In genomic region chr16:79628501-79628975, GRCh38 we compare ENCODE assay signal across 10 cellular contexts. TPM values are rescaled to one million over a fixed set of nuclear protein-coding genes. Genes with fewer than 3 reads are reported as not detected.
DNase-seq lines count a peak whose midpoint lies in the region; ATAC-seq, FAIRE-seq and TF ChIP-seq lines count a peak whose summit lies in the region.
"Had no signal": no experiment of that assay in that cellular context is flagged by ENCODE, and none has a peak within 500 bp of the region (broad histone marks: within the 10 kb centered on the region; RNA-seq: fewer than 3 reads in every experiment).

No MANE protein-coding gene starts in this region.

- H3K4me1 Mint-ChIP-seq in activated T-cell treated with anti-CD3 and anti-CD28 coated beads, Interleukin-2, amount 50 U/mL, for 4 hours (ENCODE audit: low read depth): peaks cover 16% of the 10 kb centered on the region

- H3K4me3 ChIP-seq in kidney (ENCODE audit: low read length in 2 of 2): no peak overlapping the region
- H3K4me3 ChIP-seq: SJCRH30 had no signal

- no peaks in the 10 kb centered on the region for H3K36me3 ChIP-seq in kidney (ENCODE audit: control insufficient read depth in 1 of 2, insufficient read depth in 2 of 2, low read length in 2 of 2)
- H3K36me3 ChIP-seq: SJCRH30 had no signal

- peaks cover 4% of the 10 kb centered on the region for H3K27me3 Mint-ChIP-seq in activated T-cell treated with anti-CD3 and anti-CD28 coated beads, Interleukin-2, amount 50 U/mL, for 4 hours (ENCODE audit: low read depth)

- H3K36me3 Mint-ChIP-seq in activated T-cell treated with anti-CD3 and anti-CD28 coated beads, Interleukin-2, amount 50 U/mL, for 4 hours (ENCODE audit: insufficient read depth): no peaks in the 10 kb centered on the region

- no peak overlapping the region for H3K27ac ChIP-seq in kidney (ENCODE audit: low read depth in 2 of 2, low read length in 2 of 2)
- H3K27ac ChIP-seq: 22Rv1, SJCRH30 had no signal

- peak; percentile 19 for DNase-seq in DMS53 (lab: John Stamatoyannopoulos, UW)
- DNase-seq in DMS53 treated with DMSO at 0.1 percent for 48 hours (lab: John Stamatoyannopoulos, UW; ENCODE audit: unreplicated experiment): no peak
- peak; percentile 40 for DNase-seq in activated T-cell treated with anti-CD3 and anti-CD28 coated beads, Interleukin-2, amount 50 U/mL, for 4 hours
- DNase-seq in stimulated activated CD4-positive, alpha-beta T cell treated with anti-CD3 and anti-CD28 coated beads, Interleukin-15, amount 100 ng/mL, for 48 hours (ENCODE audit: low read depth in 2 of 2): peak; percentile 66 to 73
- DNase-seq in kidney: no peak
- DNase-seq in Right ventricle myocardium inferior (ENCODE audit: missing footprints): no peak
- no peak for DNase-seq in frontal cortex (ENCODE audit: low spot score in 2 of 2)

- H3K9ac ChIP-seq in kidney (ENCODE audit: low read length in 2 of 2): no peak overlapping the region

- ATAC-seq in HG03520 (IDR thresholded peaks at IDR 0.05; ENCODE audit: unreplicated experiment) (peak; percentile 85), Right ventricle myocardium inferior (no peak)
- ATAC-seq in activated T-cell treated with anti-CD3 and anti-CD28 coated beads, Interleukin-2, amount 50 U/mL, for 4 hours: peak; percentile 96 to 98

- no peak for TF ChIP-seq CTCF in kidney (IDR thresholded peaks at IDR 0.05; ENCODE audit: borderline replicate concordance, extremely low read depth, insufficient read depth)

- no peaks in the 10 kb centered on the region for H3K9me3 Mint-ChIP-seq in activated T-cell treated with anti-CD3 and anti-CD28 coated beads, Interleukin-2, amount 50 U/mL, for 4 hours

- H3K4me1 ChIP-seq in kidney (ENCODE audit: control insufficient read depth in 1 of 2, insufficient read depth in 1 of 2, low read depth in 1 of 2, low read length in 2 of 2): no peaks in the 10 kb centered on the region

- intact Hi-C loops in kidney (cut with DNase I): no loop called here
- intact Hi-C loops in Right ventricle myocardium inferior (cut with DNase I): no loop called here

- peak overlapping the region; percentile 13 for H3K4me3 Mint-ChIP-seq in activated T-cell treated with anti-CD3 and anti-CD28 coated beads, Interleukin-2, amount 50 U/mL, for 4 hours

- FAIRE-seq in kidney (lab: Jason Lieb, UNC) (no peak), frontal cortex (lab: Jason Lieb, UNC) (no peak)

- H3K9me3 ChIP-seq in kidney (ENCODE audit: control insufficient read depth in 1 of 2, low read length in 2 of 2): no peaks in the 10 kb centered on the region
- H3K9me3 ChIP-seq: SJCRH30 had no signal

RNA-seq across cellular contexts. Expression of gene MAF, which starts 28.0 kb away (rescaled TPM):
- 100 to 1,000 TPM in 2 of 3 donors, 10 to 100 TPM in 1; 71.5 to 148 (median 141) TPM for total RNA-seq in activated T-cell treated with anti-CD3 and anti-CD28 coated beads, Interleukin-2, amount 50 U/mL, for 4 hours
- total RNA-seq in kidney (70.1 TPM), Right ventricle myocardium inferior (19.6 TPM), frontal cortex (15.9 TPM)
- 47.1 TPM for polyA plus RNA-seq in kidney (ENCODE audit: insufficient read depth, low read depth, low replicate concordance)

Comparison
In these comparisons a context has a peak if more than half of its experiments do, and no peak if none do; other contexts are left out.
1. DNase-seq: peak in DMS53 (single experiment), activated T-cell treated with anti-CD3 and anti-CD28 coated beads, Interleukin-2, amount 50 U/mL, for 4 hours (single experiment) and stimulated activated CD4-positive, alpha-beta T cell treated with anti-CD3 and anti-CD28 coated beads, Interleukin-15, amount 100 ng/mL, for 48 hours (2 of 2); none in DMS53 treated with DMSO at 0.1 percent for 48 hours (single experiment), kidney (single experiment), Right ventricle myocardium inferior (single experiment) and frontal cortex (0 of 2).